In the genomic region with DNA sequence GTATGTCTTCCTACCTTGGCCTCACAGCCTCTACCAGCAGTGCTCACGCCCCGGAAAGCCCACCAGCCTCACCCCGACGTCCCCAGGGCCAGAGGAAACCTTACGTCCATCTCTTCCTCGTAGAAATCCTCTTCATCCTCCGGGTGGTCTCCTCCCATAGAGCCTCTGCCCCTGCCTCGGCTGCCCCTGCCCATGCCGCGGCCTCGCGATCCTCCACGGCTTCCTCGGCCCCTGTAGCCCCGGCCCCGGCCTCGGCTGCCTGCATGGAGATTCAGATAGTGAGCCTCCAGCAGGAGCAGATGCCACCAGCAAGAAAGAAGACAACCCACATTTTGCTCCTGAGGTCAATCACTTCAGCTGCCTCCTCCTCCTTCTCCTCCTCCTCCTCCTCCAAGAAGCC, we compare ENCODE assay signal across 16 cellular contexts. TPM values are rescaled to one million over a fixed set of nuclear protein-coding genes. Genes with fewer than 3 reads are reported as not detected.
A peak's percentile ranks its signal among the peaks of the same experiment; 100 is the strongest.
DNase-seq lines count a peak whose midpoint lies in the region; ATAC-seq and TF ChIP-seq lines count a peak whose summit lies in the region.
"Had no signal": no experiment of that assay in that cellular context is flagged by ENCODE, and none has a peak within 500 bp of the region (broad histone marks: within the 10 kb centered on the region; RNA-seq: fewer than 3 reads in every experiment).

No MANE protein-coding gene starts in this region.

- H3K27ac Mint-ChIP-seq in activated naive CD8-positive, alpha-beta T cell treated with anti-CD3 and anti-CD28 coated beads, Interleukin-2, amount 50 U/mL, for 24 hours, result peak overlapping the region; percentile 77
- H3K27ac Mint-ChIP-seq in stimulated activated memory B cell treated with anti-CD40 and anti-IgM and Interleukin-4, amounts not matched to agents 10 μg/mL and 1 μg/mL and 100 μg/mL, for 72 hours, result peak overlapping the region; percentile 52
- H3K27ac Mint-ChIP-seq: HFFc6 had no signal

- no peak overlapping the region for H3K27ac ChIP-seq in heart left ventricle
- H3K27ac ChIP-seq: HL-60 had no signal

- no peak overlapping the region for H3K4me3 ChIP-seq in heart left ventricle
- H3K4me3 ChIP-seq in H7 (ENCODE audit: insufficient read depth, low read depth, low read length), result no peak overlapping the region

- peak; percentile 12 for DNase-seq in left ventricle myocardium superior
- no peak for DNase-seq in heart left ventricle
- peak; percentile 29 for DNase-seq in H7
- no peak for DNase-seq in activated naive CD8-positive, alpha-beta T cell treated with anti-CD3 and anti-CD28 coated beads, Interleukin-2, amount 50 U/mL, for 24 hours
- no peak for DNase-seq in NCI-H1930 (lab: John Stamatoyannopoulos, UW)
- no peak for DNase-seq in NCI-H748 treated with DMSO at 0.1 percent for 48 hours (lab: John Stamatoyannopoulos, UW)
- DNase-seq: BE2C, EL, HFFc6, MM.1S, NCI-H1105, NCI-H2029, NCI-H2171 treated with DMSO at 0.1 percent for 48 hours, SHP77 treated with DMSO at 0.1 percent for 48 hours had no signal

- peaks cover 61% of the 10 kb centered on the region for H3K36me3 Mint-ChIP-seq in activated naive CD8-positive, alpha-beta T cell treated with anti-CD3 and anti-CD28 coated beads, Interleukin-2, amount 50 U/mL, for 24 hours (ENCODE audit: low read depth)
- peaks cover 58% of the 10 kb centered on the region for H3K36me3 Mint-ChIP-seq in stimulated activated memory B cell treated with anti-CD40 and anti-IgM and Interleukin-4, amounts not matched to agents 10 μg/mL and 1 μg/mL and 100 μg/mL, for 72 hours

- H3K27me3 Mint-ChIP-seq in activated naive CD8-positive, alpha-beta T cell treated with anti-CD3 and anti-CD28 coated beads, Interleukin-2, amount 50 U/mL, for 24 hours, result no peaks in the 10 kb centered on the region
- no peaks in the 10 kb centered on the region for H3K27me3 Mint-ChIP-seq in stimulated activated memory B cell treated with anti-CD40 and anti-IgM and Interleukin-4, amounts not matched to agents 10 μg/mL and 1 μg/mL and 100 μg/mL, for 72 hours

- H3K4me3 Mint-ChIP-seq in activated naive CD8-positive, alpha-beta T cell treated with anti-CD3 and anti-CD28 coated beads, Interleukin-2, amount 50 U/mL, for 24 hours, result no peak overlapping the region
- H3K4me3 Mint-ChIP-seq in stimulated activated memory B cell treated with anti-CD40 and anti-IgM and Interleukin-4, amounts not matched to agents 10 μg/mL and 1 μg/mL and 100 μg/mL, for 72 hours, result no peak overlapping the region
- H3K4me3 Mint-ChIP-seq: HFFc6 had no signal

- TF ChIP-seq POLR2A in heart left ventricle (IDR thresholded peaks at IDR 0.05), result no peak

- no peaks in the 10 kb centered on the region for H3K27me3 ChIP-seq in heart left ventricle
- no peaks in the 10 kb centered on the region for H3K27me3 ChIP-seq in H7 (ENCODE audit: control insufficient read depth, insufficient read depth, low read length)
- H3K27me3 ChIP-seq: BE2C had no signal

- no peaks in the 10 kb centered on the region for H3K4me1 ChIP-seq in heart left ventricle
- H3K4me1 ChIP-seq: BE2C had no signal

- intact Hi-C loops in left ventricle myocardium superior (cut with micrococcal nuclease), result no loop called here
- intact Hi-C loops in heart left ventricle (cut with DNase I), result no loop called here

- H3K36me3 ChIP-seq in heart left ventricle (peaks cover 0 to 100% (median 97%) of the 10 kb centered on the region in 9 donors), H7 (replicated peaks; ENCODE audit: control insufficient read depth, insufficient read depth, low read length) (peaks cover 45% of the 10 kb centered on the region)

- TF ChIP-seq CTCF in heart left ventricle (IDR thresholded peaks at IDR 0.05), result no peak

- no peaks in the 10 kb centered on the region for H3K9me3 Mint-ChIP-seq in activated naive CD8-positive, alpha-beta T cell treated with anti-CD3 and anti-CD28 coated beads, Interleukin-2, amount 50 U/mL, for 24 hours
- no peaks in the 10 kb centered on the region for H3K9me3 Mint-ChIP-seq in stimulated activated memory B cell treated with anti-CD40 and anti-IgM and Interleukin-4, amounts not matched to agents 10 μg/mL and 1 μg/mL and 100 μg/mL, for 72 hours
- H3K9me3 Mint-ChIP-seq: HFFc6 had no signal

- WGBS in heart left ventricle, 4 donors, result 95 to 96% (median 96%) methylated on average over 17 of the region's 17 CpGs

- H3K4me1 Mint-ChIP-seq in activated naive CD8-positive, alpha-beta T cell treated with anti-CD3 and anti-CD28 coated beads, Interleukin-2, amount 50 U/mL, for 24 hours, result no peaks in the 10 kb centered on the region
- peaks cover 14% of the 10 kb centered on the region for H3K4me1 Mint-ChIP-seq in stimulated activated memory B cell treated with anti-CD40 and anti-IgM and Interleukin-4, amounts not matched to agents 10 μg/mL and 1 μg/mL and 100 μg/mL, for 72 hours

- ATAC-seq in left ventricle myocardium superior (no peak), heart left ventricle (no peak)
- ATAC-seq in activated naive CD8-positive, alpha-beta T cell treated with anti-CD3 and anti-CD28 coated beads, Interleukin-2, amount 50 U/mL, for 24 hours, result no peak
- ATAC-seq in stimulated activated memory B cell treated with anti-CD40 and anti-IgM and Interleukin-4, amounts not matched to agents 10 μg/mL and 1 μg/mL and 100 μg/mL, for 72 hours, result no peak

- no peaks in the 10 kb centered on the region for H3K9me3 ChIP-seq in heart left ventricle
- H3K9me3 ChIP-seq: BE2C had no signal

RNA-seq across cellular contexts. Expression of a gene that starts 27.3 kb away (rescaled TPM):
- total RNA-seq in left ventricle myocardium superior (22.1 TPM), heart left ventricle (10 to 100 TPM; 16.5 to 35.0 (median 24.7) TPM)
- polyA plus RNA-seq in heart left ventricle, result 10 to 100 TPM in 1 of 2 donors, 1 to 10 TPM in 1; 9.6 to 10.4 TPM
- total RNA-seq in H7 (2014; rRNA removed; shearing (Covaris generic)), result 13.4 and 14.5 TPM in 2 replicates

RNA-seq across cellular contexts. Expression of a gene that starts 37.9 kb away (rescaled TPM):
- total RNA-seq in left ventricle myocardium superior, result 31.6 TPM
- 10 to 100 TPM; 21.7 to 58.0 (median 24.5) TPM for total RNA-seq in heart left ventricle
- 10 to 100 TPM; 10.5 to 21.7 TPM for polyA plus RNA-seq in heart left ventricle
- total RNA-seq in H7 (2014; rRNA removed; shearing (Covaris generic)), result 127 and 173 TPM in 2 replicates

RNA-seq across cellular contexts. Expression of a gene that starts 44.4 kb away (rescaled TPM):
- total RNA-seq in left ventricle myocardium superior, result 41.9 TPM
- total RNA-seq in heart left ventricle, result 10 to 100 TPM; 30.5 to 58.7 (median 49.7) TPM
- 10 to 100 TPM; 15.7 to 84.1 TPM for polyA plus RNA-seq in heart left ventricle
- total RNA-seq in H7 (2014; rRNA removed; shearing (Covaris generic)), result 271 and 298 TPM in 2 replicates

Comparison
In these comparisons a context has a peak if more than half of its experiments do, and no peak if none do; other contexts are left out.
1. DNase-seq: peak in left ventricle myocardium superior (single experiment) and H7 (single experiment); none in heart left ventricle (0 of 5), activated naive CD8-positive, alpha-beta T cell treated with anti-CD3 and anti-CD28 coated beads, Interleukin-2, amount 50 U/mL, for 24 hours (single experiment), NCI-H1930 (0 of 2) and NCI-H748 treated with DMSO at 0.1 percent for 48 hours (single experiment).